ENCODE assay signal across 8 cellular contexts in genomic region chr12:9868951-9869306, GRCh38. TPM values are rescaled to one million over a fixed set of nuclear protein-coding genes. Genes with fewer than 3 reads are reported as not detected.
A peak's percentile ranks its signal among the peaks of the same experiment; 100 is the strongest.
DNase-seq lines count a peak whose midpoint lies in the region; ATAC-seq and TF ChIP-seq lines count a peak whose summit lies in the region.

No MANE protein-coding gene starts in this region.

- peaks cover 11% of the 10 kb centered on the region for H3K36me3 Mint-ChIP-seq in activated CD4-positive, alpha-beta T cell treated with anti-CD3 and anti-CD28 coated beads for 36 hours (ENCODE audit: low read depth)
- H3K36me3 Mint-ChIP-seq in activated T-helper 1 cell treated with anti-CD3 and anti-CD28 coated beads, Interleukin-12 subunit alpha, Interleukin-12 subunit beta, Interleukin-2, Interleukin-4 antibody, amounts not matched to agents 30 ng/mL and 10 ng/mL and 1 ng/mL, durations not matched to agents 14 hours and 24 hours and 36 hours (ENCODE audit: low read depth) = peaks cover 8% of the 10 kb centered on the region
- peaks cover 6 to 20% (median 13%) of the 10 kb centered on the region in 3 donors for H3K36me3 Mint-ChIP-seq in immature natural killer cell

- no peaks in the 10 kb centered on the region for H3K9me3 ChIP-seq in suprapubic skin

- H3K4me3 ChIP-seq in suprapubic skin = peak overlapping the region; percentile 48

- no peaks in the 10 kb centered on the region for H3K27me3 Mint-ChIP-seq in activated CD4-positive, alpha-beta T cell treated with anti-CD3 and anti-CD28 coated beads for 36 hours
- H3K27me3 Mint-ChIP-seq in activated T-helper 1 cell treated with anti-CD3 and anti-CD28 coated beads, Interleukin-12 subunit alpha, Interleukin-12 subunit beta, Interleukin-2, Interleukin-4 antibody, amounts not matched to agents 30 ng/mL and 10 ng/mL and 1 ng/mL, durations not matched to agents 14 hours and 24 hours and 36 hours (ENCODE audit: insufficient read depth) = no peaks in the 10 kb centered on the region
- H3K27me3 Mint-ChIP-seq in immature natural killer cell (ENCODE audit: low read depth in 3 of 3) = peaks cover 1 to 12% (median 5%) of the 10 kb centered on the region in 3 donors

- H3K4me1 ChIP-seq in suprapubic skin = peaks cover 30% of the 10 kb centered on the region

- H3K4me3 Mint-ChIP-seq in activated CD4-positive, alpha-beta T cell treated with anti-CD3 and anti-CD28 coated beads for 36 hours = peak overlapping the region; percentile 77
- peak overlapping the region; percentile 93 for H3K4me3 Mint-ChIP-seq in activated T-helper 1 cell treated with anti-CD3 and anti-CD28 coated beads, Interleukin-12 subunit alpha, Interleukin-12 subunit beta, Interleukin-2, Interleukin-4 antibody, amounts not matched to agents 30 ng/mL and 10 ng/mL and 1 ng/mL, durations not matched to agents 14 hours and 24 hours and 36 hours
- peak overlapping the region; percentile 89 to 97 (median 93) for H3K4me3 Mint-ChIP-seq in immature natural killer cell

- no peak for TF ChIP-seq CTCF in suprapubic skin (IDR thresholded peaks at IDR 0.05)

- TF ChIP-seq EP300 in suprapubic skin (IDR thresholded peaks at IDR 0.05) = no peak

- 17% methylated on average over 4 of the region's 4 CpGs for WGBS in suprapubic skin

- H3K27me3 ChIP-seq in suprapubic skin = no peaks in the 10 kb centered on the region

- ATAC-seq in activated CD4-positive, alpha-beta T cell treated with anti-CD3 and anti-CD28 coated beads for 36 hours = no peak
- ATAC-seq in HG03280 (IDR thresholded peaks at IDR 0.05; ENCODE audit: unreplicated experiment) = no peak
- ATAC-seq in GM21528 (IDR thresholded peaks at IDR 0.05; ENCODE audit: low FRiP score, unreplicated experiment) = no peak
- ATAC-seq in GM21515 (IDR thresholded peaks at IDR 0.05; ENCODE audit: unreplicated experiment) = no peak

- H3K9me3 Mint-ChIP-seq in activated CD4-positive, alpha-beta T cell treated with anti-CD3 and anti-CD28 coated beads for 36 hours (ENCODE audit: low read depth) = peaks cover 2% of the 10 kb centered on the region
- peaks cover 3% of the 10 kb centered on the region for H3K9me3 Mint-ChIP-seq in activated T-helper 1 cell treated with anti-CD3 and anti-CD28 coated beads, Interleukin-12 subunit alpha, Interleukin-12 subunit beta, Interleukin-2, Interleukin-4 antibody, amounts not matched to agents 30 ng/mL and 10 ng/mL and 1 ng/mL, durations not matched to agents 14 hours and 24 hours and 36 hours
- H3K9me3 Mint-ChIP-seq in immature natural killer cell = peaks cover 0 to 4% (median 3%) of the 10 kb centered on the region in 6 donors

- intact Hi-C loops in activated CD4-positive, alpha-beta T cell treated with anti-CD3 and anti-CD28 coated beads for 36 hours (cut with DNase I, micrococcal nuclease) = loop anchor here (1.0 to 10.0 kb wide), 19 partner anchors 54 to 853 kb away; partner anchors contain the start of genes GABARAPL1 (in 2 of the 2), CLEC2D (in 1 of the 2), MAGOHB (in 1 of the 2) and YBX3 (in 1 of the 2)
- intact Hi-C loops in activated T-helper 1 cell treated with anti-CD3 and anti-CD28 coated beads, Interleukin-12 subunit alpha, Interleukin-12 subunit beta, Interleukin-2, Interleukin-4 antibody, amounts not matched to agents 30 ng/mL and 10 ng/mL and 1 ng/mL, durations not matched to agents 14 hours and 24 hours and 36 hours (cut with micrococcal nuclease) = loop anchor here (1.0 to 5.0 kb wide), 16 partner anchors 55 to 922 kb away; partner anchors contain the start of genes GABARAPL1, M6PR and YBX3

- CTCF ChIA-PET in activated CD4-positive, alpha-beta T cell treated with anti-CD3 and anti-CD28 coated beads for 36 hours (lab: Charles Lee) = interaction anchor here (0.6 to 3.9 kb wide), 9 partner anchors 11 to 251 kb away, joined by 3 to 25 read pairs (median 4); no protein-coding TSS in a partner anchor

- peak overlapping the region; percentile 95 for H3K27ac Mint-ChIP-seq in activated CD4-positive, alpha-beta T cell treated with anti-CD3 and anti-CD28 coated beads for 36 hours
- H3K27ac Mint-ChIP-seq in activated T-helper 1 cell treated with anti-CD3 and anti-CD28 coated beads, Interleukin-12 subunit alpha, Interleukin-12 subunit beta, Interleukin-2, Interleukin-4 antibody, amounts not matched to agents 30 ng/mL and 10 ng/mL and 1 ng/mL, durations not matched to agents 14 hours and 24 hours and 36 hours = peak overlapping the region; percentile 97
- peak overlapping the region; percentile 97 to 100 (median 99) for H3K27ac Mint-ChIP-seq in immature natural killer cell

- peak overlapping the region; percentile 94 for H3K27ac ChIP-seq in suprapubic skin

- POLR2A ChIA-PET in activated CD4-positive, alpha-beta T cell treated with anti-CD3 and anti-CD28 coated beads for 36 hours (lab: Charles Lee) = interaction anchor here (0.6 to 3.6 kb wide), 2 partner anchors 110 to 200 kb away, joined by 7 to 12 read pairs; partner anchors contain the start of gene CLEC2D

- peaks cover 29% of the 10 kb centered on the region for H3K4me1 Mint-ChIP-seq in activated CD4-positive, alpha-beta T cell treated with anti-CD3 and anti-CD28 coated beads for 36 hours
- peaks cover 51% of the 10 kb centered on the region for H3K4me1 Mint-ChIP-seq in activated T-helper 1 cell treated with anti-CD3 and anti-CD28 coated beads, Interleukin-12 subunit alpha, Interleukin-12 subunit beta, Interleukin-2, Interleukin-4 antibody, amounts not matched to agents 30 ng/mL and 10 ng/mL and 1 ng/mL, durations not matched to agents 14 hours and 24 hours and 36 hours (ENCODE audit: low read depth)
- peaks cover 14 to 36% of the 10 kb centered on the region in 2 donors for H3K4me1 Mint-ChIP-seq in immature natural killer cell

- TF ChIP-seq POLR2A in suprapubic skin (IDR thresholded peaks at IDR 0.05) = no peak

- H3K36me3 ChIP-seq in suprapubic skin = no peaks in the 10 kb centered on the region

- no peak for DNase-seq in activated CD4-positive, alpha-beta T cell treated with anti-CD3 and anti-CD28 coated beads for 36 hours
- DNase-seq in activated CD4-positive, alpha-beta T cell treated with anti-CD3 and anti-CD28 coated beads for 1 hour = no peak
- DNase-seq in activated T-helper 1 cell treated with anti-CD3 and anti-CD28 coated beads, Interleukin-12 subunit alpha, Interleukin-12 subunit beta, Interleukin-2, Interleukin-4 antibody, amounts not matched to agents 30 ng/mL and 10 ng/mL and 1 ng/mL, durations not matched to agents 14 hours and 24 hours and 36 hours (ENCODE audit: low spot score) = no peak
- DNase-seq in immature natural killer cell (peak in 1 of 3 donors; percentile 18), suprapubic skin (ENCODE audit: low spot score in 2 of 2) (no peak)

RNA-seq across cellular contexts. Expression of gene CLEC2B, which starts 0.2 kb away (rescaled TPM):
- total RNA-seq in activated CD4-positive, alpha-beta T cell treated with anti-CD3 and anti-CD28 coated beads for 36 hours = 10 to 100 TPM; 21.8 to 25.8 TPM
- total RNA-seq in activated T-helper 1 cell treated with anti-CD3 and anti-CD28 coated beads, Interleukin-12 subunit alpha, Interleukin-12 subunit beta, Interleukin-2, Interleukin-4 antibody, amounts not matched to agents 30 ng/mL and 10 ng/mL and 1 ng/mL, durations not matched to agents 14 hours and 24 hours and 36 hours = 13.1 and 14.3 TPM in 2 replicates
- polyA plus RNA-seq in immature natural killer cell = 100 to 1,000 TPM in 2 of 3 donors, 10 to 100 TPM in 1; 92.8 to 134 (median 130) TPM
- total RNA-seq in suprapubic skin = 10 to 100 TPM; 41.9 to 81.2 (median 53.5) TPM

RNA-seq across cellular contexts. Expression of gene KLRF2, which starts 12.4 kb away (rescaled TPM):
- total RNA-seq in activated CD4-positive, alpha-beta T cell treated with anti-CD3 and anti-CD28 coated beads for 36 hours = not detected
- total RNA-seq in activated T-helper 1 cell treated with anti-CD3 and anti-CD28 coated beads, Interleukin-12 subunit alpha, Interleukin-12 subunit beta, Interleukin-2, Interleukin-4 antibody, amounts not matched to agents 30 ng/mL and 10 ng/mL and 1 ng/mL, durations not matched to agents 14 hours and 24 hours and 36 hours = not detected in 2 replicates
- polyA plus RNA-seq in immature natural killer cell = 1 to 10 TPM in 1 of 3 donors, under 1 TPM in 1, not detected in 1; 0.94 to 3.4 TPM
- total RNA-seq in suprapubic skin = not detected

RNA-seq across cellular contexts. Expression of gene KLRF1, which starts 41.6 kb away (rescaled TPM):
- total RNA-seq in activated CD4-positive, alpha-beta T cell treated with anti-CD3 and anti-CD28 coated beads for 36 hours = not detected
- not detected in 2 replicates for total RNA-seq in activated T-helper 1 cell treated with anti-CD3 and anti-CD28 coated beads, Interleukin-12 subunit alpha, Interleukin-12 subunit beta, Interleukin-2, Interleukin-4 antibody, amounts not matched to agents 30 ng/mL and 10 ng/mL and 1 ng/mL, durations not matched to agents 14 hours and 24 hours and 36 hours
- polyA plus RNA-seq in immature natural killer cell = 1,000 to 10,000 TPM; 1,026 to 1,807 (median 1,127) TPM
- not detected for total RNA-seq in suprapubic skin
